22 cellular contexts compared by ENCODE assay signal in the genomic region with DNA sequence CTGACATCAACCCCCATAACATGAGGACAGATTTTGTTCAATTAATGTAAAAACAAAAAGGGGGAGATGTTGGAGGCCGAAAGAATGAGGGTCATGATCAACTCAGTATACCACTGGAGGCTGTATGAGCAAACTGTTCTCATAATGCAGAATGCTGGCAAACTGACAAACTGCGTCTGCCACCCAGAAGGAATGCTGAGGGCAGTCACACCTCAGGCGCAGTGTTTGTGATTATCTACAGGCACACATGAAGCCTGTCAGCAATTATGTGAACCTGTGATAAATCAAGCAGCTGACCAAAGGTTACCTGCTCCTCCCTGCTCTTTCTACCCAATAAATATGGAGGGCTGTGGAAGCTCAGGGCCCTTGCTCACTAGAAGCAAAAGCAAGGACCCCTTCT. TPM values are rescaled to one million over a fixed set of nuclear protein-coding genes. Genes with fewer than 3 reads are reported as not detected.
"Had no signal": no experiment of that assay in that cellular context is flagged by ENCODE, and none has a peak within 500 bp of the region (broad histone marks: within the 10 kb centered on the region; RNA-seq: fewer than 3 reads in every experiment).

No MANE protein-coding gene starts in this region.

- H3K27ac ChIP-seq: sigmoid colon, spleen, thyroid gland had no signal

- H3K4me3 ChIP-seq: lung, sigmoid colon, spleen, thyroid gland had no signal

- H3K27me3 ChIP-seq: sigmoid colon, thyroid gland had no signal

- H3K9me3 ChIP-seq: sigmoid colon, SK-N-SH, spleen, thyroid gland had no signal

- H3K9ac ChIP-seq: SK-N-SH had no signal

- H3K4me2 ChIP-seq: SK-N-SH had no signal

- DNase-seq: activated CD4-positive, alpha-beta T cell treated with anti-CD3 and anti-CD28 coated beads for 48 hours; activated CD4-positive, CD25-positive, alpha-beta regulatory T cell; activated CD8-positive, alpha-beta T cell treated with anti-CD3 and anti-CD28 coated beads for 36 hours; activated naive CD4-positive, alpha-beta T cell; activated naive CD8-positive, alpha-beta T cell treated with anti-CD3 and anti-CD28 coated beads, Interleukin-2, amount 10 ng/mL, durations not matched to agents 7 days and 5 days; activated T-cell treated with anti-CD3 and anti-CD28 coated beads, Interleukin-2, amount 50 U/mL, for 1 hour; amygdala; caudate nucleus; immature natural killer cell; sigmoid colon; SK-N-SH; spleen; stimulated activated CD8-positive, alpha-beta memory T cell treated with anti-CD3 and anti-CD28 coated beads, Interleukin-4, amount 100 ng/mL, for 48 hours; stimulated activated naive CD4-positive, alpha-beta T cell; T-cell; T-helper 9 cell; thyroid gland had no signal

- H3K36me3 ChIP-seq: spleen, thyroid gland had no signal

RNA-seq across cellular contexts. Expression of a gene that starts 27.3 kb away (rescaled TPM):
- total RNA-seq: activated CD8-positive, alpha-beta T cell treated with anti-CD3 and anti-CD28 coated beads for 36 hours; activated naive CD8-positive, alpha-beta T cell treated with anti-CD3 and anti-CD28 coated beads, Interleukin-2, amount 10 ng/mL, durations not matched to agents 7 days and 5 days; activated T-helper 17 cell treated with anti-CD3 and anti-CD28 coated beads, Interleukin-2, amount 50 U/mL, for 72 hours; frontal cortex; neural crest cell; progenitor cell of endocrine pancreas; T-cell had no signal
